In the genomic region with DNA sequence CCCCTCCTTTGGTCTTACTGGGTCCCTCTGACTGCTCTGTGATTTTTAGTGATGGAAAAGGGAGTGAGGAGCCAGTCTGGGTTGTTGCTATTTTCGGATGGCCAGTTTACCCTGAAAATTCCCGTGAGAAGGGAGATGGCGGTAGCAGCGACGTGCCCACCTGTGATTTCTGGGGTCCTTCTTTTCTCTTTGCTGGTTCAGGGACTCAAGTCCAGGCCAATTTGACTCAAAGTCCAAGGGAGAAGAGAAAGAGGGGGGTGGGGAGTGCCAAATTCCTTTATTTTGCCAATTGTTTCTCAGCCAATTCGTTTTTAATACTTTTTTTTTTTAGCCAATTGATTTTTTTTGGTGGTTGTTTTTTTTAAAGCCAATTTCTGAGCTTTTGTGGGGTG, we compare ENCODE assay signal across 32 cellular contexts. TPM values are rescaled to one million over a fixed set of nuclear protein-coding genes. Genes with fewer than 3 reads are reported as not detected.
"Had no signal": no experiment of that assay in that cellular context is flagged by ENCODE, and none has a peak within 500 bp of the region (broad histone marks: within the 10 kb centered on the region; RNA-seq: fewer than 3 reads in every experiment).

No MANE protein-coding gene starts in this region.

- H3K4me3 Mint-ChIP-seq: effector memory CD8-positive, alpha-beta T cell; natural killer cell; stimulated activated memory B cell treated with anti-CD40 and anti-IgM and Interleukin-4, amounts not matched to agents 10 μg/mL and 1 μg/mL and 100 μg/mL, for 72 hours; stimulated activated naive CD8-positive, alpha-beta T cell treated with anti-CD3 and anti-CD28 coated beads, Interleukin-15, Interleukin-2, amounts not matched to agents 100 ng/mL and 50 ng/mL, for 24 hours had no signal

- H3K27me3 ChIP-seq: right atrium auricular region, uterus had no signal

- H3K9me3 ChIP-seq: esophagus squamous epithelium, heart right ventricle, left ventricle myocardium inferior, lower lobe of right lung, prostate gland, right atrium auricular region, sigmoid colon, thoracic aorta, tibial nerve, upper lobe of right lung, uterus had no signal

- ATAC-seq: effector memory CD8-positive, alpha-beta T cell; heart right ventricle; left colon; lower lobe of right lung; natural killer cell; stimulated activated memory B cell treated with anti-CD40 and anti-IgM and Interleukin-4, amounts not matched to agents 10 μg/mL and 1 μg/mL and 100 μg/mL, for 72 hours; upper lobe of right lung had no signal

- H3K4me2 ChIP-seq: neural progenitor cell had no signal

- H3K79me2 ChIP-seq: parathyroid adenoma had no signal

- H3K36me3 ChIP-seq: esophagus squamous epithelium, lower lobe of right lung, neural progenitor cell, prostate gland, right atrium auricular region, sigmoid colon, thoracic aorta, tibial nerve, upper lobe of right lung, uterus had no signal

- H3K27ac Mint-ChIP-seq: effector memory CD8-positive, alpha-beta T cell; immature natural killer cell; natural killer cell; neural progenitor cell; stimulated activated memory B cell treated with anti-CD40 and anti-IgM and Interleukin-4, amounts not matched to agents 10 μg/mL and 1 μg/mL and 100 μg/mL, for 72 hours; stimulated activated naive CD8-positive, alpha-beta T cell treated with anti-CD3 and anti-CD28 coated beads, Interleukin-15, Interleukin-2, amounts not matched to agents 100 ng/mL and 50 ng/mL, for 24 hours had no signal

- H3K4me3 ChIP-seq: coronary artery, esophagus squamous epithelium, heart right ventricle, left ventricle myocardium inferior, lower lobe of right lung, neural progenitor cell, prostate gland, right atrium auricular region, sigmoid colon, thoracic aorta, tibial nerve, upper lobe of right lung, uterus had no signal

- DNase-seq: dermis blood vessel endothelial cell; effector memory CD8-positive, alpha-beta T cell; erythroblast; esophagus squamous epithelium; foreskin melanocyte; hypothalamus; immature natural killer cell; islet precursor cell; kidney glomerular epithelial cell; left colon; left ventricle myocardium inferior; lower lobe of right lung; natural killer cell; sigmoid colon; stimulated activated CD4-positive, alpha-beta T cell treated with anti-CD3 and anti-CD28 coated beads, Interleukin-2, amount 100 ng/mL, for 24 hours; stimulated activated CD4-positive, alpha-beta T cell treated with anti-CD3 and anti-CD28 coated beads, Interleukin-4, amount 100 ng/mL, for 24 hours; upper lobe of right lung; uterus had no signal

- H3K36me3 Mint-ChIP-seq: immature natural killer cell; natural killer cell; neural progenitor cell; stimulated activated memory B cell treated with anti-CD40 and anti-IgM and Interleukin-4, amounts not matched to agents 10 μg/mL and 1 μg/mL and 100 μg/mL, for 72 hours had no signal

- H2AFZ ChIP-seq: neural progenitor cell, parathyroid adenoma had no signal

- H3K27ac ChIP-seq: coronary artery, esophagus squamous epithelium, heart right ventricle, left ventricle myocardium inferior, lower lobe of right lung, neural progenitor cell, parathyroid adenoma, prostate gland, right atrium auricular region, sigmoid colon, thoracic aorta, tibial nerve, upper lobe of right lung, uterus had no signal

- H3K9me3 Mint-ChIP-seq: natural killer cell had no signal

- H3K4me1 ChIP-seq: neural progenitor cell, parathyroid adenoma, prostate gland, uterus had no signal

RNA-seq across cellular contexts. Expression of a gene that starts 7.0 kb away (rescaled TPM):
- total RNA-seq: mononuclear cell, natural killer cell had no signal
- polyA plus RNA-seq: immature natural killer cell had no signal

RNA-seq across cellular contexts. Expression of a gene that starts 28.8 kb away (rescaled TPM):
- total RNA-seq: dermis blood vessel endothelial cell, esophagus squamous epithelium, left ventricle myocardium inferior, lower lobe of right lung, mononuclear cell, natural killer cell, osteoblast, prostate gland, right atrium auricular region, sigmoid colon, skeletal muscle tissue, thoracic aorta, upper lobe of right lung, uterus had no signal
- polyA plus RNA-seq: immature natural killer cell had no signal

RNA-seq across cellular contexts. Expression of a gene that starts 39.4 kb away (rescaled TPM):
- total RNA-seq: dermis blood vessel endothelial cell, heart right ventricle, left colon, left ventricle myocardium inferior, lower lobe of right lung, mesenteric fat pad, mononuclear cell, natural killer cell, osteoblast, right atrium auricular region, sigmoid colon, skeletal muscle tissue, thoracic aorta, upper lobe of right lung had no signal
- polyA plus RNA-seq: immature natural killer cell had no signal
